ENCODE assay signal across 18 cellular contexts in genomic region chr11:3989891-3990290, GRCh38.
A peak's percentile ranks its signal among the peaks of the same experiment; 100 is the strongest.
DNase-seq lines count a peak whose midpoint lies in the region; ATAC-seq lines count a peak whose summit lies in the region.
"Had no signal": no experiment of that assay in that cellular context is flagged by ENCODE, and none has a peak within 500 bp of the region (broad histone marks: within the 10 kb centered on the region; RNA-seq: fewer than 3 reads in every experiment).

No MANE protein-coding gene starts in this region.

- H3K27ac Mint-ChIP-seq in activated T-helper 1 cell treated with anti-CD3 and anti-CD28 coated beads, Interleukin-12 subunit alpha, Interleukin-12 subunit beta, Interleukin-2, Interleukin-4 antibody, amounts not matched to agents 30 ng/mL and 10 ng/mL and 1 ng/mL, durations not matched to agents 14 hours and 24 hours and 36 hours, result peak overlapping the region; percentile 13
- H3K27ac Mint-ChIP-seq: progenitor cell of endocrine pancreas; stimulated activated memory B cell treated with anti-CD40 and anti-IgM and Interleukin-4, amounts not matched to agents 10 μg/mL and 1 μg/mL and 100 μg/mL, for 72 hours had no signal

- DNase-seq in activated CD4-positive, CD25-positive, alpha-beta regulatory T cell treated with anti-CD3 and anti-CD28 coated beads, Interleukin-2, amount 50 U/mL, for 72 hours, result no peak
- DNase-seq in activated T-helper 1 cell treated with anti-CD3 and anti-CD28 coated beads, Interleukin-12 subunit alpha, Interleukin-12 subunit beta, Interleukin-2, Interleukin-4 antibody, amounts not matched to agents 30 ng/mL and 10 ng/mL and 1 ng/mL, durations not matched to agents 14 hours and 24 hours and 36 hours (ENCODE audit: low spot score), result peak; percentile 7
- DNase-seq in T1000 (lab: John Stamatoyannopoulos, UW) (no peak), foreskin melanocyte (no peak)
- DNase-seq: foreskin keratinocyte, Kasumi-1, NCI-H1417, SK-N-SH had no signal

- H3K27ac ChIP-seq in muscle layer of duodenum (ENCODE audit: low read length), result peak overlapping the region; percentile 21
- H3K27ac ChIP-seq: 22Rv1, foreskin keratinocyte, left lung, upper lobe of left lung had no signal

- peaks cover 57% of the 10 kb centered on the region for H3K4me1 Mint-ChIP-seq in activated T-helper 1 cell treated with anti-CD3 and anti-CD28 coated beads, Interleukin-12 subunit alpha, Interleukin-12 subunit beta, Interleukin-2, Interleukin-4 antibody, amounts not matched to agents 30 ng/mL and 10 ng/mL and 1 ng/mL, durations not matched to agents 14 hours and 24 hours and 36 hours (ENCODE audit: low read depth)

- no peak overlapping the region for H3K4me3 ChIP-seq in muscle layer of duodenum (ENCODE audit: low read depth in 1 of 2, low read length in 2 of 2)
- H3K4me3 ChIP-seq: upper lobe of left lung had no signal

- peaks cover 9 to 21% of the 10 kb centered on the region in 2 donors for H3K4me1 ChIP-seq in muscle layer of duodenum (ENCODE audit: control insufficient read depth in 1 of 2, insufficient read depth in 2 of 2, low read length in 2 of 2)
- H3K4me1 ChIP-seq: foreskin keratinocyte, left lung had no signal

- H3K9me3 Mint-ChIP-seq in activated T-helper 1 cell treated with anti-CD3 and anti-CD28 coated beads, Interleukin-12 subunit alpha, Interleukin-12 subunit beta, Interleukin-2, Interleukin-4 antibody, amounts not matched to agents 30 ng/mL and 10 ng/mL and 1 ng/mL, durations not matched to agents 14 hours and 24 hours and 36 hours, result peaks cover 26% of the 10 kb centered on the region

- peak overlapping the region; percentile 6 for H3K4me3 Mint-ChIP-seq in activated T-helper 1 cell treated with anti-CD3 and anti-CD28 coated beads, Interleukin-12 subunit alpha, Interleukin-12 subunit beta, Interleukin-2, Interleukin-4 antibody, amounts not matched to agents 30 ng/mL and 10 ng/mL and 1 ng/mL, durations not matched to agents 14 hours and 24 hours and 36 hours
- H3K4me3 Mint-ChIP-seq: stimulated activated memory B cell treated with anti-CD40 and anti-IgM and Interleukin-4, amounts not matched to agents 10 μg/mL and 1 μg/mL and 100 μg/mL, for 72 hours had no signal

- H3K36me3 Mint-ChIP-seq in activated T-helper 1 cell treated with anti-CD3 and anti-CD28 coated beads, Interleukin-12 subunit alpha, Interleukin-12 subunit beta, Interleukin-2, Interleukin-4 antibody, amounts not matched to agents 30 ng/mL and 10 ng/mL and 1 ng/mL, durations not matched to agents 14 hours and 24 hours and 36 hours (ENCODE audit: low read depth), result peaks cover 32% of the 10 kb centered on the region

- H3K36me3 ChIP-seq in muscle layer of duodenum (ENCODE audit: control insufficient read depth in 1 of 2, insufficient read depth in 2 of 2, low read length in 2 of 2), result no peaks in the 10 kb centered on the region
- H3K36me3 ChIP-seq: left lung, Peyer's patch, upper lobe of left lung had no signal

- intact Hi-C loops in activated T-helper 1 cell treated with anti-CD3 and anti-CD28 coated beads, Interleukin-12 subunit alpha, Interleukin-12 subunit beta, Interleukin-2, Interleukin-4 antibody, amounts not matched to agents 30 ng/mL and 10 ng/mL and 1 ng/mL, durations not matched to agents 14 hours and 24 hours and 36 hours (cut with micrococcal nuclease), result loop anchor here (1.0 to 5.0 kb wide), 4 partner anchors 43 to 136 kb away; no protein-coding TSS in a partner anchor

- no peaks in the 10 kb centered on the region for H3K27me3 ChIP-seq in muscle layer of duodenum (ENCODE audit: low read depth, low read length)
- H3K27me3 ChIP-seq: foreskin keratinocyte, left lung, Peyer's patch, upper lobe of left lung had no signal

- ATAC-seq in activated CD4-positive, CD25-positive, alpha-beta regulatory T cell treated with anti-CD3 and anti-CD28 coated beads, Interleukin-2, amount 50 U/mL, for 24 hours, result peak; percentile 75 to 76
- ATAC-seq in HG02973 (IDR thresholded peaks at IDR 0.05; ENCODE audit: unreplicated experiment) (peak; percentile 60), GM21381 (IDR thresholded peaks at IDR 0.05; ENCODE audit: unreplicated experiment) (no peak)
- ATAC-seq: foreskin keratinocyte; stimulated activated memory B cell treated with anti-CD40 and anti-IgM and Interleukin-4, amounts not matched to agents 10 μg/mL and 1 μg/mL and 100 μg/mL, for 72 hours had no signal

- peaks cover 0 to 9% of the 10 kb centered on the region in 2 donors for H3K9me3 ChIP-seq in muscle layer of duodenum (ENCODE audit: control insufficient read depth in 1 of 2, low read length in 2 of 2)
- H3K9me3 ChIP-seq: Peyer's patch had no signal

- no peaks in the 10 kb centered on the region for H3K27me3 Mint-ChIP-seq in activated T-helper 1 cell treated with anti-CD3 and anti-CD28 coated beads, Interleukin-12 subunit alpha, Interleukin-12 subunit beta, Interleukin-2, Interleukin-4 antibody, amounts not matched to agents 30 ng/mL and 10 ng/mL and 1 ng/mL, durations not matched to agents 14 hours and 24 hours and 36 hours (ENCODE audit: insufficient read depth)
- H3K27me3 Mint-ChIP-seq: stimulated activated memory B cell treated with anti-CD40 and anti-IgM and Interleukin-4, amounts not matched to agents 10 μg/mL and 1 μg/mL and 100 μg/mL, for 72 hours had no signal
